Comparison of ENCODE assay signal across 19 cellular contexts in genomic region chr7:45627691-45628456, GRCh38. TPM values are rescaled to one million over a fixed set of nuclear protein-coding genes. Genes with fewer than 3 reads are reported as not detected.
DNase-seq lines count a peak whose midpoint lies in the region; TF ChIP-seq lines count a peak whose summit lies in the region.
"Had no signal": no experiment of that assay in that cellular context is flagged by ENCODE, and none has a peak within 500 bp of the region (broad histone marks: within the 10 kb centered on the region; RNA-seq: fewer than 3 reads in every experiment).

No MANE protein-coding gene starts in this region.

- intact Hi-C loops in esophagus muscularis mucosa (cut with DNase I), result no loop called here
- intact Hi-C loops in posterior vena cava (cut with DNase I), result no loop called here

- in situ Hi-C loops in G401 (cut with HindIII; ENCODE audit: low sequenced_read_pairs), result no loop called here

- no peak for TF ChIP-seq POLR2A in esophagus muscularis mucosa (IDR thresholded peaks at IDR 0.05; ENCODE audit: low read depth)

- H3K27me3 ChIP-seq in esophagus muscularis mucosa, result no peaks in the 10 kb centered on the region
- H3K27me3 ChIP-seq: BLaER1 treated with 17β-estradiol and CSF1 and Interleukin-3, amounts not matched to agents 10 nM and 100 nM had no signal

- no peak overlapping the region for H3K27ac ChIP-seq in esophagus muscularis mucosa (replicated peaks in 1 of 4)
- H3K27ac ChIP-seq: BLaER1 treated with 17β-estradiol and CSF1 and Interleukin-3, amounts not matched to agents 10 nM and 100 nM had no signal

- 92% methylated on average over 4 of the region's 8 CpGs for WGBS in esophagus muscularis mucosa

- no peak for TF ChIP-seq CTCF in esophagus muscularis mucosa (IDR thresholded peaks at IDR 0.05)

- no peak for TF ChIP-seq EP300 in esophagus muscularis mucosa (IDR thresholded peaks at IDR 0.05)

- H3K9me3 ChIP-seq in esophagus muscularis mucosa, result peaks cover 0 to 7% (median 0%) of the 10 kb centered on the region in 4 donors
- H3K9me3 ChIP-seq: HAP-1 had no signal

- peak; percentile 8 for DNase-seq in D341Med (ENCODE audit: low spot score)
- peak; percentile 2 for DNase-seq in GM03348 (ENCODE audit: low spot score)
- peak; percentile 89 for DNase-seq in esophagus muscularis mucosa (ENCODE audit: extremely low spot score)
- DNase-seq in posterior vena cava (ENCODE audit: low spot score), result peak; percentile 49
- DNase-seq in SIG-M5 (lab: John Stamatoyannopoulos, UW), result no peak
- DNase-seq in G401 (ENCODE audit: low spot score), result no peak
- DNase-seq in AG08395 (ENCODE audit: low spot score), result no peak
- DNase-seq: ACHN, Calu3, DMS 273 treated with DMSO at 0.1 percent for 48 hours, DMS53, DND-41, EL, GOT3, KG1 had no signal

- no peaks in the 10 kb centered on the region for H3K36me3 ChIP-seq in esophagus muscularis mucosa
- H3K36me3 ChIP-seq: BLaER1 treated with 17β-estradiol and CSF1 and Interleukin-3, amounts not matched to agents 10 nM and 100 nM; HAP-1 had no signal

- H3K4me1 ChIP-seq in esophagus muscularis mucosa, result no peaks in the 10 kb centered on the region
- H3K4me1 ChIP-seq: HAP-1 had no signal

- no peak overlapping the region for H3K4me3 ChIP-seq in esophagus muscularis mucosa
- H3K4me3 ChIP-seq: BLaER1 treated with 17β-estradiol and CSF1 and Interleukin-3, amounts not matched to agents 10 nM and 100 nM; HAP-1 had no signal

RNA-seq across cellular contexts. Expression of gene ADCY1, which starts 53.7 kb away (rescaled TPM):
- total RNA-seq in esophagus muscularis mucosa (1 to 10 TPM in 3 of 4 donors, under 1 TPM in 1; 0.42 to 2.1 (median 1.2) TPM), posterior vena cava (10 to 100 TPM; 13.7 to 14.7 TPM)
- 0.14 TPM in 1 of 2 replicates, not detected in the other for total RNA-seq in G401 (2014; rRNA removed; shearing (Covaris generic))
- total RNA-seq: CD8-positive, alpha-beta T cell; HT-29 had no signal

Comparison
In these comparisons a context has a peak if more than half of its experiments do, and no peak if none do; other contexts are left out.
1. DNase-seq: peak in D341Med (single experiment), GM03348 (single experiment), esophagus muscularis mucosa (single experiment) and posterior vena cava (single experiment); none in SIG-M5 (single experiment), G401 (single experiment) and AG08395 (single experiment).
2. RNA of gene ADCY1, which starts 53.7 kb away (total RNA-seq): 13.7 to 14.7 TPM in posterior vena cava; 0.42 to 2.1 TPM in esophagus muscularis mucosa and 0.14 TPM in G401; every median in the first group is over 4 times any median in the second.